16 cellular contexts compared by ENCODE assay signal in genomic region chr7:87170828-87171227, GRCh38. TPM values are rescaled to one million over a fixed set of nuclear protein-coding genes. Genes with fewer than 3 reads are reported as not detected.
DNase-seq lines count a peak whose midpoint lies in the region; ATAC-seq lines count a peak whose summit lies in the region.
"Had no signal": no experiment of that assay in that cellular context is flagged by ENCODE, and none has a peak within 500 bp of the region (broad histone marks: within the 10 kb centered on the region; RNA-seq: fewer than 3 reads in every experiment).

No MANE protein-coding gene starts in this region.

- CTCF ChIA-PET in naive thymus-derived CD4-positive, alpha-beta T cell (lab: Charles Lee): no interaction called here

- H3K27me3 ChIP-seq in naive thymus-derived CD4-positive, alpha-beta T cell (ENCODE audit: control insufficient read depth in 2 of 2, insufficient read depth in 2 of 2, low read length in 2 of 2): no peaks in the 10 kb centered on the region

- no peak overlapping the region for H3K4me3 Mint-ChIP-seq in activated T-cell treated with anti-CD3 and anti-CD28 coated beads, Interleukin-2, amount 50 U/mL, for 24 hours
- H3K4me3 Mint-ChIP-seq in activated T-helper 17 cell treated with anti-CD3 and anti-CD28 coated beads, Interleukin-2, amount 50 U/mL, for 72 hours: no peak overlapping the region
- H3K4me3 Mint-ChIP-seq in naive thymus-derived CD4-positive, alpha-beta T cell: no peak overlapping the region

- DNase-seq in activated T-cell treated with anti-CD3 and anti-CD28 coated beads, Interleukin-2, amount 50 U/mL, for 24 hours: no peak
- DNase-seq in activated T-cell treated with anti-CD3 and anti-CD28 coated beads, Interleukin-2, amount 50 U/mL, for 1 hour: no peak
- no peak for DNase-seq in naive thymus-derived CD4-positive, alpha-beta T cell
- no peak for DNase-seq in HPDE6-E6E7 (ENCODE audit: extremely low spot score)
- no peak for DNase-seq in activated CD4-positive, alpha-beta T cell treated with anti-CD3 and anti-CD28 coated beads, Interleukin-2, amount 50 U/mL, for 1 hour
- DNase-seq: GF-D8; H7; NCI-H187 treated with DMSO at 0.1 percent for 48 hours; NCI-H69; NK-92 treated with Interleukin-12 subunit alpha and Interleukin-12 subunit beta, amount 100 ng/mL, for 24 hours; SHP77 had no signal

- H3K9me3 ChIP-seq in naive thymus-derived CD4-positive, alpha-beta T cell (ENCODE audit: control insufficient read depth in 2 of 3, low read length in 3 of 3): no peaks in the 10 kb centered on the region

- no peaks in the 10 kb centered on the region for H3K9me3 Mint-ChIP-seq in activated T-cell treated with anti-CD3 and anti-CD28 coated beads, Interleukin-2, amount 50 U/mL, for 24 hours
- H3K9me3 Mint-ChIP-seq in activated T-helper 17 cell treated with anti-CD3 and anti-CD28 coated beads, Interleukin-2, amount 50 U/mL, for 72 hours: no peaks in the 10 kb centered on the region
- H3K9me3 Mint-ChIP-seq in naive thymus-derived CD4-positive, alpha-beta T cell: no peaks in the 10 kb centered on the region

- peaks cover 25% of the 10 kb centered on the region for H3K4me1 Mint-ChIP-seq in activated T-cell treated with anti-CD3 and anti-CD28 coated beads, Interleukin-2, amount 50 U/mL, for 24 hours (ENCODE audit: low read depth)
- H3K4me1 Mint-ChIP-seq in activated T-helper 17 cell treated with anti-CD3 and anti-CD28 coated beads, Interleukin-2, amount 50 U/mL, for 72 hours: peaks cover 28% of the 10 kb centered on the region
- H3K4me1 Mint-ChIP-seq in naive thymus-derived CD4-positive, alpha-beta T cell: peaks cover 16 to 38% (median 35%) of the 10 kb centered on the region in 7 donors

- intact Hi-C loops in naive thymus-derived CD4-positive, alpha-beta T cell (cut with micrococcal nuclease): no loop called here

- ATAC-seq in GM18868 (IDR thresholded peaks at IDR 0.05; ENCODE audit: unreplicated experiment) (peak; percentile 76), GM18498 (IDR thresholded peaks at IDR 0.05; ENCODE audit: unreplicated experiment) (no peak)
- ATAC-seq in activated T-helper 17 cell treated with anti-CD3 and anti-CD28 coated beads, Interleukin-2, amount 50 U/mL, for 72 hours (replicated peaks): no peak
- ATAC-seq in naive thymus-derived CD4-positive, alpha-beta T cell: no peak

- H3K27me3 Mint-ChIP-seq in activated T-cell treated with anti-CD3 and anti-CD28 coated beads, Interleukin-2, amount 50 U/mL, for 24 hours: no peaks in the 10 kb centered on the region
- H3K27me3 Mint-ChIP-seq in activated T-helper 17 cell treated with anti-CD3 and anti-CD28 coated beads, Interleukin-2, amount 50 U/mL, for 72 hours: no peaks in the 10 kb centered on the region
- no peaks in the 10 kb centered on the region for H3K27me3 Mint-ChIP-seq in naive thymus-derived CD4-positive, alpha-beta T cell

- H3K36me3 Mint-ChIP-seq in activated T-cell treated with anti-CD3 and anti-CD28 coated beads, Interleukin-2, amount 50 U/mL, for 24 hours (ENCODE audit: low read depth): peaks cover 99% of the 10 kb centered on the region
- peaks cover 100% of the 10 kb centered on the region for H3K36me3 Mint-ChIP-seq in activated T-helper 17 cell treated with anti-CD3 and anti-CD28 coated beads, Interleukin-2, amount 50 U/mL, for 72 hours (ENCODE audit: low read depth)
- H3K36me3 Mint-ChIP-seq in naive thymus-derived CD4-positive, alpha-beta T cell: peaks cover 27 to 60% (median 45%) of the 10 kb centered on the region in 5 donors

- peak overlapping the region; percentile 11 for H3K27ac Mint-ChIP-seq in activated T-cell treated with anti-CD3 and anti-CD28 coated beads, Interleukin-2, amount 50 U/mL, for 24 hours
- H3K27ac Mint-ChIP-seq in activated T-helper 17 cell treated with anti-CD3 and anti-CD28 coated beads, Interleukin-2, amount 50 U/mL, for 72 hours: peak overlapping the region; percentile 14
- peak overlapping the region in 6 of 9 donors; percentile 14 to 77 (median 58) for H3K27ac Mint-ChIP-seq in naive thymus-derived CD4-positive, alpha-beta T cell

- H3K36me3 ChIP-seq in naive thymus-derived CD4-positive, alpha-beta T cell (ENCODE audit: control insufficient read depth in 2 of 3, insufficient read depth in 3 of 3, low read length in 3 of 3): peaks cover 31 to 78% (median 33%) of the 10 kb centered on the region in 3 experiments

- H3K27ac ChIP-seq in naive thymus-derived CD4-positive, alpha-beta T cell (ENCODE audit: low read depth, low read length): no peak overlapping the region
- H3K27ac ChIP-seq: 22Rv1, HL-60 had no signal

- POLR2A ChIA-PET in naive thymus-derived CD4-positive, alpha-beta T cell (lab: Charles Lee): interaction anchor here (3.3 kb wide), 1 partner anchor 49 kb away, joined by 14 read pairs; the partner anchor contains the start of gene TMEM243

- H3K4me3 ChIP-seq in naive thymus-derived CD4-positive, alpha-beta T cell (ENCODE audit: low read length): no peak overlapping the region

- H3K4me1 ChIP-seq in naive thymus-derived CD4-positive, alpha-beta T cell (ENCODE audit: control insufficient read depth in 2 of 2, insufficient read depth in 2 of 2, low read length in 2 of 2): no peaks in the 10 kb centered on the region

RNA-seq across cellular contexts. Expression of gene DMTF1, which starts 18.6 kb away (rescaled TPM):
- 100 to 1,000 TPM in 1 of 2 donors, 10 to 100 TPM in 1; 90.4 to 114 TPM for total RNA-seq in activated T-helper 17 cell treated with anti-CD3 and anti-CD28 coated beads, Interleukin-2, amount 50 U/mL, for 72 hours
- 100 to 1,000 TPM; 118 to 159 (median 131) TPM for total RNA-seq in naive thymus-derived CD4-positive, alpha-beta T cell
- 10 to 100 TPM; 33.9 to 36.2 TPM for polyA plus RNA-seq in naive thymus-derived CD4-positive, alpha-beta T cell

RNA-seq across cellular contexts. Expression of gene TMEM243, which starts 48.7 kb away (rescaled TPM):
- total RNA-seq in activated T-helper 17 cell treated with anti-CD3 and anti-CD28 coated beads, Interleukin-2, amount 50 U/mL, for 72 hours: 10 to 100 TPM; 58.8 to 70.8 TPM
- 100 to 1,000 TPM in 4 of 5 experiments, 10 to 100 TPM in 1; 50.0 to 153 (median 125) TPM for total RNA-seq in naive thymus-derived CD4-positive, alpha-beta T cell
- polyA plus RNA-seq in naive thymus-derived CD4-positive, alpha-beta T cell: 100 to 1,000 TPM in 1 of 2 donors, 10 to 100 TPM in 1; 81.3 to 111 TPM
